Comparison of ENCODE assay signal across 8 cellular contexts in genomic region chr2:112626604-112627059, GRCh38. TPM values are rescaled to one million over a fixed set of nuclear protein-coding genes. Genes with fewer than 3 reads are reported as not detected.
DNase-seq lines count a peak whose midpoint lies in the region; ATAC-seq and TF ChIP-seq lines count a peak whose summit lies in the region.

No MANE protein-coding gene starts in this region.

- TF ChIP-seq CTCF in epithelial cell of esophagus (IDR thresholded peaks at IDR 0.05; ENCODE audit: insufficient read depth, low read depth, low read length, missing control alignments), result peak; percentile 90

- H3K4me3 ChIP-seq in epithelial cell of esophagus (ENCODE audit: low read length), result no peak overlapping the region

- peak; percentile 52 for ATAC-seq in HG02759 (IDR thresholded peaks at IDR 0.05; ENCODE audit: unreplicated experiment)

- peak; percentile 96 for DNase-seq in DMS 273 (lab: John Stamatoyannopoulos, UW; ENCODE audit: unreplicated experiment)
- DNase-seq in NOMO-1 treated with DMSO at 0.1 percent for 48 hours (lab: John Stamatoyannopoulos, UW; ENCODE audit: unreplicated experiment), result peak; percentile 41
- DNase-seq in activated T-cell treated with anti-CD3 and anti-CD28 coated beads for 48 hours (ENCODE audit: low read depth), result peak; percentile 54
- DNase-seq in epithelial cell of esophagus (ENCODE audit: low read depth), result peak; percentile 73
- DNase-seq in myocyte (ENCODE audit: low read depth), result peak; percentile 88
- peak; percentile 34 to 83 (median 58) for DNase-seq in stimulated activated naive CD4-positive, alpha-beta T cell (lab: John Stamatoyannopoulos, UW)
- no peak for DNase-seq in NCI-H187 (lab: John Stamatoyannopoulos, UW)

RNA-seq across cellular contexts. Expression of gene SLC20A1, which starts 19.1 kb away (rescaled TPM):
- 22.9 and 36.8 TPM in 2 replicates for total RNA-seq in myocyte
- 125 TPM for polyA plus RNA-seq in myocyte (2012)

RNA-seq across cellular contexts. Expression of gene CHCHD5, which starts 42.2 kb away (rescaled TPM):
- 20.9 and 21.6 TPM in 2 replicates for total RNA-seq in myocyte
- 65.0 TPM for polyA plus RNA-seq in myocyte (2012)

Comparison
In these comparisons a context has a peak if more than half of its experiments do, and no peak if none do; other contexts are left out.
1. DNase-seq: peak in DMS 273 (single experiment), NOMO-1 treated with DMSO at 0.1 percent for 48 hours (single experiment), activated T-cell treated with anti-CD3 and anti-CD28 coated beads for 48 hours (single experiment), epithelial cell of esophagus (single experiment), myocyte (single experiment) and stimulated activated naive CD4-positive, alpha-beta T cell (6 of 6); none in NCI-H187 (0 of 2).